1 cellular context compared by ENCODE assay signal in the genomic region with DNA sequence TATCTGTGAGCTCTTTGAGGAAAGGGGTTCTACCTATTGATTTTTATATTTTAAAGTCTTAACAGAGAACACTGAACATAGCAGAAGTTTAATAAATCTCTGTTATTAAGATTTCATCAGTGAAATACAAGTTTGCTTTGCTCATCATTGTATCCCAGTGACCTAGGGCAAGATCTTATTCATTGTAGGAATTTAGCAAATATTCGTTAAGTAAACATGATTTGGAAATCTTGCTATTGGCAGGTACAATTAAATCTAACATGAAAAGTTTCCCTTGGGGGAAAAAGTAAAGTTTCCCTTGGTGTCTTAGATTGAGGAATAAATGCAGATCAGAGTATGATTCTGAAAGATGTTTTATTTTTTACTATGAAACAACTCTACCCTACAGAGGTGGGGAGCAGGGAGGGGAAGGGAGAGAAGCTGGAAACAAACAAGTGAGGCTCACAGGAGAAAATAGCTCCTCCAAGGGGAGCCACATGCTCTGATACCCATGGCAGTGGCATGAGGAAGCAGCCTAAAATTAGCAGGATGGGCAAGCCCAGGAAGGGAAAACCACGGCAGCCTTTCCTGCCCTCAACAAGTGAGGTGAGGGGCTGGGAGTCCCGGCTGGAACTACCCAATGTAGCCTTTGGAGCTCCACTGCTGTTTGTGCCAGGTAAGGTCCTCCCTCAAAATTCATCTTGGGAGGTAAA.
TF ChIP-seq lines count a peak whose summit lies in the region.

No MANE protein-coding gene starts in this region.

TF ChIP-seq in endothelial cell of umbilical vein, 7 proteins besides CTCF, POLR2A, EP300 and RAD21:
- TF ChIP-seq MYC (IDR thresholded peaks at IDR 0.05; ENCODE audit: low read depth, low read length) (no peak), POLR2AphosphoS5 (IDR thresholded peaks at IDR 0.05; ENCODE audit: insufficient read depth, low read depth, low read length) (no peak), FOS (IDR thresholded peaks at IDR 0.05; ENCODE audit: borderline replicate concordance, insufficient read depth, low read length) (no peak), GATA2 (IDR thresholded peaks at IDR 0.05; ENCODE audit: insufficient read depth, insufficient read length, low read depth, low read length) (no peak), EZH2 (IDR thresholded peaks at IDR 0.05; ENCODE audit: borderline replicate concordance, low read depth, low read length, severe bottlenecking) (no peak)
